ENCODE assay signal across 9 cellular contexts in genomic region chr15:41967506-41968206, GRCh38. TPM values are rescaled to one million over a fixed set of nuclear protein-coding genes. Genes with fewer than 3 reads are reported as not detected.
DNase-seq lines count a peak whose midpoint lies in the region; ATAC-seq and TF ChIP-seq lines count a peak whose summit lies in the region.
"Had no signal": no experiment of that assay in that cellular context is flagged by ENCODE, and none has a peak within 500 bp of the region (broad histone marks: within the 10 kb centered on the region; RNA-seq: fewer than 3 reads in every experiment).

No MANE protein-coding gene starts in this region.

- no peak for ATAC-seq in HG02885 (IDR thresholded peaks at IDR 0.05; ENCODE audit: poor library complexity, unreplicated experiment)
- no peak for ATAC-seq in HG02759 (IDR thresholded peaks at IDR 0.05; ENCODE audit: unreplicated experiment)
- ATAC-seq: HCT116 had no signal

- H2BK5ac ChIP-seq in H9 (ENCODE audit: insufficient read length, low read length) = no peak overlapping the region

- no peak overlapping the region for H4K8ac ChIP-seq in H9 (replicated peaks; ENCODE audit: insufficient read length, low read depth, low read length)

- no peaks in the 10 kb centered on the region for H3K9me2 ChIP-seq in DOHH2 (replicated peaks; ENCODE audit: control insufficient read depth, low read length)

- peaks cover 0 to 8% (median 4%) of the 10 kb centered on the region in 3 experiments; a peak in 5 of 7 replicates for H3K36me3 Mint-ChIP-seq in H9 (ENCODE audit: insufficient read depth in 1 of 3, low read depth in 3 of 3)

- no CpG with 5 or more reads among the region's 4 CpGs for WGBS in H9 (ENCODE audit: extremely low coverage, insufficient read length, low lambda C conversion rate)

- H4K5ac ChIP-seq in H9 (ENCODE audit: insufficient read length, low read depth, low read length) = no peak overlapping the region

- H2BK12ac ChIP-seq in H9 (ENCODE audit: insufficient read length, low read depth, low read length) = no peak overlapping the region

- H3K9ac ChIP-seq in parathyroid adenoma = no peak overlapping the region
- no peak overlapping the region for H3K9ac ChIP-seq in H9 (ENCODE audit: extremely low read depth, insufficient read length, low read length)

- H4K91ac ChIP-seq in H9 (ENCODE audit: insufficient read length, low read depth, low read length) = no peak overlapping the region

- peaks cover 34 to 42% of the 10 kb centered on the region in 2 experiments for H3K4me1 Mint-ChIP-seq in H9

- no peak overlapping the region for H3K23ac ChIP-seq in H9 (ENCODE audit: insufficient read length, low read depth, low read length)

- H3K23me2 ChIP-seq in H9 (ENCODE audit: insufficient read length, low read depth, low read length, poor library complexity, severe bottlenecking) = peaks cover 4% of the 10 kb centered on the region

- H2AFZ ChIP-seq in parathyroid adenoma = no peak overlapping the region
- no peak overlapping the region for H2AFZ ChIP-seq in H9 (ENCODE audit: low read length)

- DNase-seq in NCI-H82 (lab: John Stamatoyannopoulos, UW) = peak; percentile 62
- DNase-seq in effector memory CD4-positive, alpha-beta T cell = no peak
- DNase-seq in H9 = no peak
- no peak for DNase-seq in DMS53 (lab: John Stamatoyannopoulos, UW)

- H2AK5ac ChIP-seq in H9 (ENCODE audit: insufficient read length, low read length) = no peak overlapping the region

- H2BK20ac ChIP-seq in H9 (ENCODE audit: low read depth, low read length, poor library complexity, severe bottlenecking) = no peak overlapping the region

- H4K20me1 ChIP-seq in DOHH2 (ENCODE audit: control insufficient read depth, insufficient read depth, low read depth, low read length) = no peaks in the 10 kb centered on the region
- H4K20me1 ChIP-seq in H9 (ENCODE audit: control insufficient read depth, insufficient read depth, insufficient read length) = no peaks in the 10 kb centered on the region

- no peak overlapping the region for H3K18ac ChIP-seq in H9 (ENCODE audit: insufficient read length, low read depth, low read length)

- H3K36me3 ChIP-seq in DOHH2 (ENCODE audit: control insufficient read depth, low read length) (no peaks in the 10 kb centered on the region), parathyroid adenoma (ENCODE audit: control insufficient read depth, insufficient read depth, low read length) (no peaks in the 10 kb centered on the region)
- H3K36me3 ChIP-seq in effector memory CD4-positive, alpha-beta T cell (ENCODE audit: control insufficient read depth, insufficient read depth, low read length) = no peaks in the 10 kb centered on the region

- no peak overlapping the region; a peak in 1 of 5 replicates for H3K4me3 Mint-ChIP-seq in H9

- H3K14ac ChIP-seq in H9 (ENCODE audit: insufficient read depth, low read length) = no peak overlapping the region

- H3K9me3 ChIP-seq in DOHH2 (ENCODE audit: control insufficient read depth, insufficient read depth, low read length) (no peaks in the 10 kb centered on the region), parathyroid adenoma (ENCODE audit: control insufficient read depth, low read length) (no peaks in the 10 kb centered on the region), H9 (ENCODE audit: control insufficient read depth, low read depth, low read length) (no peaks in the 10 kb centered on the region)
- H3K9me3 ChIP-seq in effector memory CD4-positive, alpha-beta T cell (ENCODE audit: control insufficient read depth, low read length) = no peaks in the 10 kb centered on the region

- no peaks in the 10 kb centered on the region for H3K27me3 Mint-ChIP-seq in H9 (ENCODE audit: low read depth)

- H3F3A ChIP-seq in DOHH2 (ENCODE audit: control insufficient read depth, insufficient read depth) = peaks cover 25% of the 10 kb centered on the region

- H3K4me2 ChIP-seq in DOHH2 (ENCODE audit: low read length) (peak overlapping the region; percentile 77), parathyroid adenoma (ENCODE audit: low read length) (no peak overlapping the region), H9 (ENCODE audit: insufficient read depth, insufficient read length, low read length) (no peak overlapping the region)

- peak overlapping the region; percentile 34 for H3K4me3 ChIP-seq in DOHH2 (ENCODE audit: low read length)
- no peak overlapping the region for H3K4me3 ChIP-seq in effector memory CD4-positive, alpha-beta T cell (ENCODE audit: insufficient read depth, low read depth, low read length, poor library complexity, severe bottlenecking)
- no peak overlapping the region for H3K4me3 ChIP-seq in parathyroid adenoma (ENCODE audit: low read depth, low read length)

- H3K9me3 Mint-ChIP-seq in H9 = no peaks in the 10 kb centered on the region; a peak in 2 of 5 replicates

- H3K27ac Mint-ChIP-seq in H9 = peak overlapping the region in 1 of 3 experiments; percentile 78; a peak in 1 of 7 replicates

- peaks cover 3% of the 10 kb centered on the region for H3K79me1 ChIP-seq in H9 (ENCODE audit: insufficient read depth, low read depth, low read length, poor library complexity, severe bottlenecking)

- H2BK15ac ChIP-seq in H9 (ENCODE audit: low read depth, low read length) = no peak overlapping the region

- H3K4ac ChIP-seq in H9 (ENCODE audit: low read depth, low read length) = no peak overlapping the region

- H3T11ph ChIP-seq in H9 (ENCODE audit: low read length) = no peak overlapping the region

- H3K56ac ChIP-seq in H9 (ENCODE audit: insufficient read length, low read depth, low read length) = no peak overlapping the region

- H3K79me2 ChIP-seq in DOHH2 (ENCODE audit: control insufficient read depth, low read length) (peaks cover 66% of the 10 kb centered on the region), parathyroid adenoma (peaks cover 4% of the 10 kb centered on the region), H9 (ENCODE audit: insufficient read depth, low read length) (peaks cover 17% of the 10 kb centered on the region; the same call in 1 of the 2 replicates)

- no peak overlapping the region for H2BK120ac ChIP-seq in H9 (ENCODE audit: low read depth, low read length, poor library complexity, severe bottlenecking)

- H3K4me1 ChIP-seq in DOHH2 (ENCODE audit: control insufficient read depth, low read length) (peaks cover 49% of the 10 kb centered on the region), parathyroid adenoma (peaks cover 3% of the 10 kb centered on the region), H9 (ENCODE audit: insufficient read depth, low read length) (peaks cover 7% of the 10 kb centered on the region)
- peaks cover 23% of the 10 kb centered on the region for H3K4me1 ChIP-seq in effector memory CD4-positive, alpha-beta T cell (ENCODE audit: control insufficient read depth, insufficient read depth, low read length, poor library complexity, severe bottlenecking)

- TF ChIP-seq CTCF in DOHH2 (IDR thresholded peaks at IDR 0.05; ENCODE audit: low read depth, low read length, poor library complexity, severe bottlenecking) (no peak), parathyroid adenoma (IDR thresholded peaks at IDR 0.05) (no peak), H9 (conservative IDR thresholded peaks at IDR 0.05) (no peak)

- peak overlapping the region; percentile 31 for H3K27ac ChIP-seq in DOHH2 (ENCODE audit: low read depth, low read length)
- peak overlapping the region; percentile 2 for H3K27ac ChIP-seq in effector memory CD4-positive, alpha-beta T cell (ENCODE audit: insufficient read depth, low read length, poor library complexity, severe bottlenecking)
- H3K27ac ChIP-seq in parathyroid adenoma = peak overlapping the region; percentile 36
- H3K27ac ChIP-seq in H9 (ENCODE audit: insufficient read length, low read depth, low read length) = no peak overlapping the region

- no peaks in the 10 kb centered on the region for H3K27me3 ChIP-seq in DOHH2 (ENCODE audit: control insufficient read depth, low read length)
- H3K27me3 ChIP-seq in effector memory CD4-positive, alpha-beta T cell (replicated peaks; ENCODE audit: control insufficient read depth, insufficient read depth, low read length, poor library complexity, severe bottlenecking) = no peaks in the 10 kb centered on the region
- H3K27me3 ChIP-seq in parathyroid adenoma (ENCODE audit: control insufficient read depth, insufficient read depth, low read length) = no peaks in the 10 kb centered on the region
- H3K27me3 ChIP-seq in H9 (ENCODE audit: insufficient read depth, low read length) = no peaks in the 10 kb centered on the region

RNA-seq across cellular contexts. Expression of gene EHD4, which starts 4.7 kb away (rescaled TPM):
- 22.9 and 24.2 TPM in 2 replicates for total RNA-seq in H9 (2021)

RNA-seq across cellular contexts. Expression of gene PLA2G4E, which starts 53.2 kb away (rescaled TPM):
- not detected in 2 replicates for total RNA-seq in H9 (2021)
